ENCODE assay signal across 9 cellular contexts in the genomic region with DNA sequence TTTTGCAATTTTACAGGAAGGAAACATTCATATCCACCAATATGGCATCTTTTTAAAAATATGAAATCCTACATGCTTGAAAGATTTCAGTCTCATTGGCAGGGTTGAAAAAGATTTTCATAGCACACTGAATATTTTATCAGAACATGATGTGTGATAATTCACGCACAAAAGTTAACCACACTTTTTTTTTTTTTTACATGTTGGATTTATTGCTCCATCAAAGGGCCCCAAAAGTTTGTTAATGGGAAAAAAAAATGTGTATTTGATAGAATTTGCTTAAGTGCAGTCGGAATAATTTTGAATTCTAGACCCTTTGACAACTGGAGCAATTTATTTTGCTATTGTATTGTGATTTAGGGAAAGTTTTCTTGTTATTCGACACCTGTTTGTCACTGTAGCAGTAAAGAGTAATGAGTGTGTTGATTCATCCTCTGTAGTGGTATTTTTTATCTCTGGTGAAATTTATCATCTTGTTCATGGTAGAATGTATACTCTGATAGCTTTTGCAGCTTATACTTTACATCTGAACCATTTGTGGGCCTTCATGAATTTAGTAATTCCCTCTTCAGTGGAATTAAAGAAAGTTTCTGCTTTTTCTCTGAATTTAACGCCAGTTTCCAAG. TPM values are rescaled to one million over a fixed set of nuclear protein-coding genes. Genes with fewer than 3 reads are reported as not detected.
DNase-seq lines count a peak whose midpoint lies in the region; ATAC-seq and TF ChIP-seq lines count a peak whose summit lies in the region.
"Had no signal": no experiment of that assay in that cellular context is flagged by ENCODE, and none has a peak within 500 bp of the region (broad histone marks: within the 10 kb centered on the region; RNA-seq: fewer than 3 reads in every experiment).

No MANE protein-coding gene starts in this region.

- H3K4me1 ChIP-seq in testis, result peaks cover 5% of the 10 kb centered on the region

- DNase-seq in activated CD4-positive, alpha-beta T cell treated with anti-CD3 and anti-CD28 coated beads, Interleukin-2, amount 10 ng/mL, durations not matched to agents 7 days and 5 days, result no peak
- DNase-seq in activated CD4-positive, alpha-beta T cell treated with anti-CD3 and anti-CD28 coated beads for 1 hour, result no peak
- DNase-seq in activated naive CD8-positive, alpha-beta T cell treated with anti-CD3 and anti-CD28 coated beads for 36 hours, result no peak
- DNase-seq in immature natural killer cell, result no peak
- DNase-seq in testis, result no peak
- no peak for DNase-seq in GM13976 (ENCODE audit: low spot score)
- no peak for DNase-seq in HT-29 (ENCODE audit: low spot score)
- DNase-seq: stimulated activated CD4-positive, alpha-beta T cell treated with anti-CD3 and anti-CD28 coated beads, Interleukin-1b, Interleukin-23, amount 100 ng/mL, for 48 hours had no signal

- H3K27me3 ChIP-seq in testis, result no peaks in the 10 kb centered on the region

- 41 to 44% methylated on average over 4 of the region's 4 CpGs for WGBS in testis, 2 donors

- ATAC-seq in HG03095 (IDR thresholded peaks at IDR 0.05; ENCODE audit: unreplicated experiment), result no peak

- no peaks in the 10 kb centered on the region for H3K9me3 Mint-ChIP-seq in activated CD4-positive, alpha-beta T cell treated with anti-CD3 and anti-CD28 coated beads, Interleukin-2, amount 10 ng/mL, durations not matched to agents 7 days and 5 days
- H3K9me3 Mint-ChIP-seq in activated naive CD8-positive, alpha-beta T cell treated with anti-CD3 and anti-CD28 coated beads for 36 hours, result no peaks in the 10 kb centered on the region
- H3K9me3 Mint-ChIP-seq in immature natural killer cell, result no peaks in the 10 kb centered on the region

- H3K36me3 ChIP-seq in testis (ENCODE audit: low read depth, missing control alignments), result no peaks in the 10 kb centered on the region

- in situ Hi-C loops in GM13976 (cut with MboI; ENCODE audit: low sequenced_read_pairs, unreplicated experiment), result no loop called here

- H3K27me3 Mint-ChIP-seq in activated CD4-positive, alpha-beta T cell treated with anti-CD3 and anti-CD28 coated beads, Interleukin-2, amount 10 ng/mL, durations not matched to agents 7 days and 5 days, result peaks cover 57% of the 10 kb centered on the region
- H3K27me3 Mint-ChIP-seq in activated naive CD8-positive, alpha-beta T cell treated with anti-CD3 and anti-CD28 coated beads for 36 hours, result peaks cover 55% of the 10 kb centered on the region
- H3K27me3 Mint-ChIP-seq in immature natural killer cell (ENCODE audit: low read depth in 3 of 3), result peaks cover 10 to 28% (median 22%) of the 10 kb centered on the region in 3 donors

- H3K9me3 ChIP-seq in testis, result no peaks in the 10 kb centered on the region

- peak overlapping the region in 1 of 2 donors; percentile 53 for H3K27ac ChIP-seq in testis

- intact Hi-C loops in testis (cut with DNase I; ENCODE audit: low total_unique reads), result loop anchor here (10.0 kb wide), 1 partner anchor 59 kb away; no protein-coding TSS in a partner anchor

- no peak for TF ChIP-seq POLR2A in testis (IDR thresholded peaks at IDR 0.05)

- peak overlapping the region; percentile 39 for H3K4me3 Mint-ChIP-seq in activated CD4-positive, alpha-beta T cell treated with anti-CD3 and anti-CD28 coated beads, Interleukin-2, amount 10 ng/mL, durations not matched to agents 7 days and 5 days
- H3K4me3 Mint-ChIP-seq in activated naive CD8-positive, alpha-beta T cell treated with anti-CD3 and anti-CD28 coated beads for 36 hours, result peak overlapping the region; percentile 55
- H3K4me3 Mint-ChIP-seq in immature natural killer cell, result peak overlapping the region; percentile 65 to 77 (median 71)

- CTCF ChIA-PET in activated CD4-positive, alpha-beta T cell treated with anti-CD3 and anti-CD28 coated beads, Interleukin-2, amount 10 ng/mL, durations not matched to agents 7 days and 5 days (lab: Charles Lee), result no interaction called here

- peak overlapping the region; percentile 24 to 56 for H3K4me3 ChIP-seq in testis

- H3K27ac Mint-ChIP-seq in activated CD4-positive, alpha-beta T cell treated with anti-CD3 and anti-CD28 coated beads, Interleukin-2, amount 10 ng/mL, durations not matched to agents 7 days and 5 days, result no peak overlapping the region
- no peak overlapping the region for H3K27ac Mint-ChIP-seq in activated naive CD8-positive, alpha-beta T cell treated with anti-CD3 and anti-CD28 coated beads for 36 hours
- H3K27ac Mint-ChIP-seq in immature natural killer cell, result peak overlapping the region in 2 of 6 donors; percentile 17 to 35

- POLR2A ChIA-PET in activated CD4-positive, alpha-beta T cell treated with anti-CD3 and anti-CD28 coated beads, Interleukin-2, amount 10 ng/mL, durations not matched to agents 7 days and 5 days (lab: Charles Lee), result no interaction called here

- no peaks in the 10 kb centered on the region for H3K36me3 Mint-ChIP-seq in activated CD4-positive, alpha-beta T cell treated with anti-CD3 and anti-CD28 coated beads, Interleukin-2, amount 10 ng/mL, durations not matched to agents 7 days and 5 days (ENCODE audit: low read depth)
- H3K36me3 Mint-ChIP-seq in activated naive CD8-positive, alpha-beta T cell treated with anti-CD3 and anti-CD28 coated beads for 36 hours, result no peaks in the 10 kb centered on the region
- no peaks in the 10 kb centered on the region for H3K36me3 Mint-ChIP-seq in immature natural killer cell

- H3K4me1 Mint-ChIP-seq in activated CD4-positive, alpha-beta T cell treated with anti-CD3 and anti-CD28 coated beads, Interleukin-2, amount 10 ng/mL, durations not matched to agents 7 days and 5 days, result peaks cover 31% of the 10 kb centered on the region
- H3K4me1 Mint-ChIP-seq in activated naive CD8-positive, alpha-beta T cell treated with anti-CD3 and anti-CD28 coated beads for 36 hours, result peaks cover 19% of the 10 kb centered on the region
- H3K4me1 Mint-ChIP-seq in immature natural killer cell, result peaks cover 7 to 16% of the 10 kb centered on the region in 2 donors

- no peak for TF ChIP-seq CTCF in testis (IDR thresholded peaks at IDR 0.05)
- no peak for TF ChIP-seq CTCF in GM13976 (IDR thresholded peaks at IDR 0.05; ENCODE audit: borderline replicate concordance, control extremely low read depth, extremely low read depth, insufficient read depth, missing control alignments)

RNA-seq across cellular contexts. Expression of a gene that starts 1.1 kb away (rescaled TPM):
- total RNA-seq in activated CD4-positive, alpha-beta T cell treated with anti-CD3 and anti-CD28 coated beads, Interleukin-2, amount 10 ng/mL, durations not matched to agents 7 days and 5 days, result under 1 TPM in 1 of 2 experiments, not detected in 1; 0.12 TPM
- 1 to 10 TPM in 1 of 2 experiments, under 1 TPM in 1; 0.36 to 1.0 TPM for total RNA-seq in activated naive CD8-positive, alpha-beta T cell treated with anti-CD3 and anti-CD28 coated beads for 36 hours
- polyA plus RNA-seq in immature natural killer cell (not detected), testis (ENCODE audit: insufficient read depth, low read depth, low replicate concordance) (18.1 TPM)
- total RNA-seq in testis, result 10 to 100 TPM; 22.0 to 22.7 TPM
- total RNA-seq in HT-29 (2014; rRNA removed; shearing (Covaris generic)), result not detected in 2 replicates

Comparison
In these comparisons a context has a peak if more than half of its experiments do, and no peak if none do; other contexts are left out.
1. RNA of a gene that starts 1.1 kb away (total RNA-seq): 22.0 to 22.7 TPM in testis; 0.36 to 1.0 TPM in activated naive CD8-positive, alpha-beta T cell treated with anti-CD3 and anti-CD28 coated beads for 36 hours, 0.12 TPM in activated CD4-positive, alpha-beta T cell treated with anti-CD3 and anti-CD28 coated beads, Interleukin-2, amount 10 ng/mL, durations not matched to agents 7 days and 5 days and not detected in HT-29; every median in the first group is over 10 times any median in the second.
2. Peak in every context shown above with its lines, with median percentiles within 50 percentile points of each other: H3K4me3 Mint-ChIP-seq.